Comparison of ENCODE assay signal across 8 cellular contexts in genomic region chr21:30257773-30258172, GRCh38. TPM values are rescaled to one million over a fixed set of nuclear protein-coding genes. Genes with fewer than 3 reads are reported as not detected.
DNase-seq lines count a peak whose midpoint lies in the region; ATAC-seq and TF ChIP-seq lines count a peak whose summit lies in the region.

No MANE protein-coding gene starts in this region.

- no peaks in the 10 kb centered on the region for H3K4me1 Mint-ChIP-seq in stimulated activated naive B cell treated with anti-CD40 and anti-IgM and Interleukin-4, amounts not matched to agents 10 μg/mL and 1 μg/mL and 100 μg/mL, for 72 hours
- H3K4me1 Mint-ChIP-seq in activated CD8-positive, alpha-beta memory T cell treated with anti-CD3 and anti-CD28 coated beads, Interleukin-2, amount 10 ng/mL, durations not matched to agents 7 days and 5 days = no peaks in the 10 kb centered on the region
- no peaks in the 10 kb centered on the region for H3K4me1 Mint-ChIP-seq in activated naive CD8-positive, alpha-beta T cell treated with anti-CD3 and anti-CD28 coated beads for 36 hours
- H3K4me1 Mint-ChIP-seq in CD4-positive, alpha-beta T cell (ENCODE audit: low read depth) = no peaks in the 10 kb centered on the region

- peaks cover 0 to 3% of the 10 kb centered on the region in 2 donors for H3K9me3 Mint-ChIP-seq in stimulated activated naive B cell treated with anti-CD40 and anti-IgM and Interleukin-4, amounts not matched to agents 10 μg/mL and 1 μg/mL and 100 μg/mL, for 72 hours
- H3K9me3 Mint-ChIP-seq in activated CD8-positive, alpha-beta memory T cell treated with anti-CD3 and anti-CD28 coated beads, Interleukin-2, amount 10 ng/mL, durations not matched to agents 7 days and 5 days (ENCODE audit: low read depth) = no peaks in the 10 kb centered on the region
- H3K9me3 Mint-ChIP-seq in activated naive CD8-positive, alpha-beta T cell treated with anti-CD3 and anti-CD28 coated beads for 36 hours = no peaks in the 10 kb centered on the region
- H3K9me3 Mint-ChIP-seq in CD4-positive, alpha-beta T cell = no peaks in the 10 kb centered on the region

- no peak overlapping the region for H3K9ac ChIP-seq in DND-41 (ENCODE audit: low read depth, low read length)

- TF ChIP-seq CTCF in DND-41 (IDR thresholded peaks at IDR 0.05; ENCODE audit: borderline replicate concordance, extremely low read depth, low read length, poor library complexity, severe bottlenecking) = peak; percentile 40
- peak; percentile 67 for TF ChIP-seq CTCF in LNCaP clone FGC (IDR thresholded peaks at IDR 0.05; ENCODE audit: control insufficient read depth, extremely low read depth, insufficient read depth)
- no peak for TF ChIP-seq CTCF in CD4-positive, alpha-beta T cell (IDR thresholded peaks at IDR 0.05)

- ATAC-seq in DND-41 (ENCODE audit: insufficient read depth, low read depth) = peak; percentile 44; the same call in 1 of the 3 replicates
- ATAC-seq in left colon = peak; percentile 30
- ATAC-seq in stimulated activated naive B cell treated with anti-CD40 and anti-IgM and Interleukin-4, amounts not matched to agents 10 μg/mL and 1 μg/mL and 100 μg/mL, for 72 hours (replicated peaks) = no peak
- ATAC-seq in activated CD8-positive, alpha-beta memory T cell treated with anti-CD3 and anti-CD28 coated beads, Interleukin-2, amount 10 ng/mL, durations not matched to agents 7 days and 5 days = no peak
- ATAC-seq in CD4-positive, alpha-beta T cell (ENCODE audit: poor library complexity) = no peak

- no peaks in the 10 kb centered on the region for H3K4me1 ChIP-seq in DND-41 (ENCODE audit: insufficient read depth, low read length)

- no peaks in the 10 kb centered on the region for H3K79me2 ChIP-seq in DND-41 (ENCODE audit: insufficient read depth, low read length)

- no peaks in the 10 kb centered on the region for H3K36me3 Mint-ChIP-seq in stimulated activated naive B cell treated with anti-CD40 and anti-IgM and Interleukin-4, amounts not matched to agents 10 μg/mL and 1 μg/mL and 100 μg/mL, for 72 hours
- no peaks in the 10 kb centered on the region for H3K36me3 Mint-ChIP-seq in activated CD8-positive, alpha-beta memory T cell treated with anti-CD3 and anti-CD28 coated beads, Interleukin-2, amount 10 ng/mL, durations not matched to agents 7 days and 5 days
- no peaks in the 10 kb centered on the region for H3K36me3 Mint-ChIP-seq in activated naive CD8-positive, alpha-beta T cell treated with anti-CD3 and anti-CD28 coated beads for 36 hours
- no peaks in the 10 kb centered on the region for H3K36me3 Mint-ChIP-seq in CD4-positive, alpha-beta T cell (ENCODE audit: low read depth)

- no peaks in the 10 kb centered on the region for H4K20me1 ChIP-seq in DND-41 (ENCODE audit: insufficient read depth, low read length)

- H3K4me3 Mint-ChIP-seq in stimulated activated naive B cell treated with anti-CD40 and anti-IgM and Interleukin-4, amounts not matched to agents 10 μg/mL and 1 μg/mL and 100 μg/mL, for 72 hours = no peak overlapping the region
- H3K4me3 Mint-ChIP-seq in activated CD8-positive, alpha-beta memory T cell treated with anti-CD3 and anti-CD28 coated beads, Interleukin-2, amount 10 ng/mL, durations not matched to agents 7 days and 5 days = no peak overlapping the region
- H3K4me3 Mint-ChIP-seq in activated naive CD8-positive, alpha-beta T cell treated with anti-CD3 and anti-CD28 coated beads for 36 hours = no peak overlapping the region
- no peak overlapping the region for H3K4me3 Mint-ChIP-seq in CD4-positive, alpha-beta T cell

- H3K27me3 ChIP-seq in DND-41 (ENCODE audit: insufficient read depth, low read length, poor library complexity) = no peaks in the 10 kb centered on the region
- no peaks in the 10 kb centered on the region for H3K27me3 ChIP-seq in CD4-positive, alpha-beta T cell (ENCODE audit: control insufficient read depth, insufficient read depth, low read length)

- no peak overlapping the region for H3K27ac ChIP-seq in DND-41 (ENCODE audit: low read length)
- no peak overlapping the region for H3K27ac ChIP-seq in CD4-positive, alpha-beta T cell (ENCODE audit: low read depth, low read length)

- POLR2A ChIA-PET in CD4-positive, alpha-beta T cell (lab: Charles Lee) = no interaction called here

- no peaks in the 10 kb centered on the region for H3K9me3 ChIP-seq in DND-41 (ENCODE audit: insufficient read depth, low read length, severe bottlenecking)
- no peaks in the 10 kb centered on the region for H3K9me3 ChIP-seq in CD4-positive, alpha-beta T cell (ENCODE audit: control insufficient read depth, low read length)

- intact Hi-C loops in left colon (cut with DNase I, micrococcal nuclease) = no loop called here
- intact Hi-C loops in CD4-positive, alpha-beta T cell (cut with DNase I, micrococcal nuclease) = no loop called here

- no peak overlapping the region for H3K4me2 ChIP-seq in DND-41 (ENCODE audit: insufficient read depth, low read length)

- no peaks in the 10 kb centered on the region for H3K27me3 Mint-ChIP-seq in stimulated activated naive B cell treated with anti-CD40 and anti-IgM and Interleukin-4, amounts not matched to agents 10 μg/mL and 1 μg/mL and 100 μg/mL, for 72 hours
- no peaks in the 10 kb centered on the region for H3K27me3 Mint-ChIP-seq in activated CD8-positive, alpha-beta memory T cell treated with anti-CD3 and anti-CD28 coated beads, Interleukin-2, amount 10 ng/mL, durations not matched to agents 7 days and 5 days
- no peaks in the 10 kb centered on the region for H3K27me3 Mint-ChIP-seq in activated naive CD8-positive, alpha-beta T cell treated with anti-CD3 and anti-CD28 coated beads for 36 hours
- no peaks in the 10 kb centered on the region for H3K27me3 Mint-ChIP-seq in CD4-positive, alpha-beta T cell

- H3K36me3 ChIP-seq in DND-41 (ENCODE audit: insufficient read depth, low read length) = no peaks in the 10 kb centered on the region

- H3K4me3 ChIP-seq in DND-41 (ENCODE audit: low read depth in 1 of 2, low read length in 2 of 2) (no peak overlapping the region), LNCaP clone FGC (ENCODE audit: low read depth, low read length) (no peak overlapping the region)

- DNase-seq in DND-41 = no peak
- peak; percentile 46 for DNase-seq in LNCaP clone FGC (ENCODE audit: low read depth)
- DNase-seq in astrocyte of the hippocampus (ENCODE audit: low read depth, low spot score) = peak; percentile 5
- no peak for DNase-seq in left colon
- no peak for DNase-seq in stimulated activated naive B cell treated with anti-CD40 and anti-IgM and Interleukin-4, amounts not matched to agents 10 μg/mL and 1 μg/mL and 100 μg/mL, for 72 hours
- no peak for DNase-seq in activated CD8-positive, alpha-beta memory T cell treated with anti-CD3 and anti-CD28 coated beads, Interleukin-2, amount 10 ng/mL, durations not matched to agents 7 days and 5 days
- no peak for DNase-seq in activated naive CD8-positive, alpha-beta T cell treated with anti-CD3 and anti-CD28 coated beads for 36 hours
- DNase-seq in CD4-positive, alpha-beta T cell = no peak

- no peak overlapping the region for H2AFZ ChIP-seq in DND-41 (ENCODE audit: low read depth, low read length)

- CTCF ChIA-PET in activated CD8-positive, alpha-beta memory T cell treated with anti-CD3 and anti-CD28 coated beads, Interleukin-2, amount 10 ng/mL, durations not matched to agents 7 days and 5 days (lab: Charles Lee) = no interaction called here
- CTCF ChIA-PET in CD4-positive, alpha-beta T cell (lab: Charles Lee) = no interaction called here

- H3K27ac Mint-ChIP-seq in stimulated activated naive B cell treated with anti-CD40 and anti-IgM and Interleukin-4, amounts not matched to agents 10 μg/mL and 1 μg/mL and 100 μg/mL, for 72 hours = no peak overlapping the region
- no peak overlapping the region for H3K27ac Mint-ChIP-seq in activated CD8-positive, alpha-beta memory T cell treated with anti-CD3 and anti-CD28 coated beads, Interleukin-2, amount 10 ng/mL, durations not matched to agents 7 days and 5 days
- H3K27ac Mint-ChIP-seq in activated naive CD8-positive, alpha-beta T cell treated with anti-CD3 and anti-CD28 coated beads for 36 hours = no peak overlapping the region
- H3K27ac Mint-ChIP-seq in CD4-positive, alpha-beta T cell = no peak overlapping the region

RNA-seq across cellular contexts. Expression of gene KRTAP24-1, which starts 25.0 kb away (rescaled TPM):
- not detected for total RNA-seq in left colon
- not detected for total RNA-seq in activated CD8-positive, alpha-beta memory T cell treated with anti-CD3 and anti-CD28 coated beads, Interleukin-2, amount 10 ng/mL, durations not matched to agents 7 days and 5 days
- total RNA-seq in activated naive CD8-positive, alpha-beta T cell treated with anti-CD3 and anti-CD28 coated beads for 36 hours = not detected
- not detected for total RNA-seq in CD4-positive, alpha-beta T cell

RNA-seq across cellular contexts. Expression of gene KRTAP25-1, which starts 31.5 kb away (rescaled TPM):
- total RNA-seq in left colon = not detected
- total RNA-seq in activated CD8-positive, alpha-beta memory T cell treated with anti-CD3 and anti-CD28 coated beads, Interleukin-2, amount 10 ng/mL, durations not matched to agents 7 days and 5 days = not detected
- not detected for total RNA-seq in activated naive CD8-positive, alpha-beta T cell treated with anti-CD3 and anti-CD28 coated beads for 36 hours
- total RNA-seq in CD4-positive, alpha-beta T cell = not detected

RNA-seq across cellular contexts. Expression of gene CLDN8, which starts 41.9 kb away (rescaled TPM):
- 10 to 100 TPM; 65.7 to 89.0 TPM for total RNA-seq in left colon
- not detected for total RNA-seq in activated CD8-positive, alpha-beta memory T cell treated with anti-CD3 and anti-CD28 coated beads, Interleukin-2, amount 10 ng/mL, durations not matched to agents 7 days and 5 days
- not detected for total RNA-seq in activated naive CD8-positive, alpha-beta T cell treated with anti-CD3 and anti-CD28 coated beads for 36 hours
- not detected for total RNA-seq in CD4-positive, alpha-beta T cell

Comparison
In these comparisons a context has a peak if more than half of its experiments do, and no peak if none do; other contexts are left out.
1. ATAC-seq: peak in DND-41 (single experiment) and left colon (single experiment); none in stimulated activated naive B cell treated with anti-CD40 and anti-IgM and Interleukin-4, amounts not matched to agents 10 μg/mL and 1 μg/mL and 100 μg/mL, for 72 hours (0 of 2), activated CD8-positive, alpha-beta memory T cell treated with anti-CD3 and anti-CD28 coated beads, Interleukin-2, amount 10 ng/mL, durations not matched to agents 7 days and 5 days (single experiment) and CD4-positive, alpha-beta T cell (single experiment).
2. DNase-seq: peak in LNCaP clone FGC (single experiment) and astrocyte of the hippocampus (single experiment); none in DND-41 (single experiment), left colon (0 of 2), stimulated activated naive B cell treated with anti-CD40 and anti-IgM and Interleukin-4, amounts not matched to agents 10 μg/mL and 1 μg/mL and 100 μg/mL, for 72 hours (single experiment), activated CD8-positive, alpha-beta memory T cell treated with anti-CD3 and anti-CD28 coated beads, Interleukin-2, amount 10 ng/mL, durations not matched to agents 7 days and 5 days (single experiment), activated naive CD8-positive, alpha-beta T cell treated with anti-CD3 and anti-CD28 coated beads for 36 hours (single experiment) and CD4-positive, alpha-beta T cell (0 of 10).
3. RNA of gene CLDN8, which starts 41.9 kb away (total RNA-seq): 65.7 to 89.0 TPM in left colon; not detected in activated CD8-positive, alpha-beta memory T cell treated with anti-CD3 and anti-CD28 coated beads, Interleukin-2, amount 10 ng/mL, durations not matched to agents 7 days and 5 days, not detected in activated naive CD8-positive, alpha-beta T cell treated with anti-CD3 and anti-CD28 coated beads for 36 hours and not detected in CD4-positive, alpha-beta T cell; every median in the first group is over 10 times any median in the second.